28 cellular contexts compared by ENCODE assay signal in the genomic region with DNA sequence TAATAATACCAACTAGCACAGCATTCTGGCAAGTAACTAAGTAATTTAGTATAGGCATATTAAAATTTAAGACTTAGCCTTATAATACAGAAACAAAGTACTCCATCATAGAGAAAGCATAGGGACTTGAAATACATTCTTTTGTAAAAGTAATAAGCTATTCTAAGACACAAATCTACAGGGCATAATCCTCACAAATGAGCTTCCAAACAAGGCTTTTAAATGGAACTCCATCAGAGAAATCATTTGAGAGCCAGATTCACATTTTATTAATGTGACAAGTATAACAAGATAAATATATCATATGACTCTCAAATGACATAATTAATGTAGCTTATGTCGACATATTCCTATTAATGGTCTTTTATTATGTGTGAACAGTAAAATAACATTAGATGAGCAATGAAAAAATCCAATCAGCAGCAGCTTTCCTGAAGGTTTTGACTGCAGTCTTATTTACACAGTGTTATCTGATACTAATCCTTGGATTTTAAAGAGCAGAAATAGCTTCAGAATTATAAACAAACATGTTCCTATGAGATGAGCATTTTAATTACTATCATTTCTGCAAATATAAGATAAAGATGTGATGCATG.
DNase-seq lines count a peak whose midpoint lies in the region; FAIRE-seq and TF ChIP-seq lines count a peak whose summit lies in the region.
"Had no signal": no experiment of that assay in that cellular context is flagged by ENCODE, and none has a peak within 500 bp of the region (broad histone marks: within the 10 kb centered on the region; RNA-seq: fewer than 3 reads in every experiment).

No MANE protein-coding gene starts in this region.

- CTCF ChIA-PET in CD4-positive, alpha-beta memory T cell (lab: Charles Lee; ENCODE audit: partially characterized antibody) = no interaction called here

- peak; percentile 10 for DNase-seq in DMS53 (lab: John Stamatoyannopoulos, UW)
- DNase-seq in DMS53 treated with DMSO at 0.1 percent for 48 hours (lab: John Stamatoyannopoulos, UW; ENCODE audit: unreplicated experiment) = no peak
- peak; percentile 20 for DNase-seq in NCI-H128 (lab: John Stamatoyannopoulos, UW; ENCODE audit: unreplicated experiment)
- peak; percentile 71 for DNase-seq in NCI-H82 (lab: John Stamatoyannopoulos, UW)
- DNase-seq in left kidney (ENCODE audit: low read depth, low spot score) = peak; percentile 24
- DNase-seq in effector CD4-positive, alpha-beta T cell = no peak
- DNase-seq in CD4-positive, alpha-beta memory T cell = no peak
- DNase-seq in D721Med (ENCODE audit: insufficient read length, low spot score) = no peak
- DNase-seq: activated CD4-positive, alpha-beta T cell treated with anti-CD3 and anti-CD28 coated beads for 1 hour; activated CD8-positive, alpha-beta T cell treated with anti-CD3 and anti-CD28 coated beads for 36 hours; activated effector memory CD4-positive, alpha-beta T cell treated with anti-CD3 and anti-CD28 coated beads, Interleukin-2, amount 50 U/mL, for 16 hours; activated naive CD8-positive, alpha-beta T cell treated with anti-CD3 and anti-CD28 coated beads, Interleukin-2, amount 10 ng/mL, durations not matched to agents 7 days and 5 days; activated T-cell treated with anti-CD3 and anti-CD28 coated beads for 4 hours; cerebellar nuclear complex; DMS 273 treated with DMSO at 0.1 percent for 48 hours; heart left ventricle; KG1; mammary epithelial cell; MV-4-11; NCI-H2107; SIG-M5; stimulated activated CD4-positive, alpha-beta T cell treated with anti-CD3 and anti-CD28 coated beads, Interleukin-2, amount 100 ng/mL, for 24 hours; upper lobe of left lung had no signal

- POLR2A ChIA-PET in CD4-positive, alpha-beta memory T cell (lab: Charles Lee; ENCODE audit: partially characterized antibody) = no interaction called here

- H3K36me3 ChIP-seq in CD4-positive, alpha-beta memory T cell (ENCODE audit: insufficient read depth, low read length) = no peaks in the 10 kb centered on the region
- H3K36me3 ChIP-seq: heart left ventricle, neutrophil, upper lobe of left lung had no signal

- intact Hi-C loops in CD4-positive, alpha-beta memory T cell (cut with micrococcal nuclease) = no loop called here

- H3K27me3 ChIP-seq in CD4-positive, alpha-beta memory T cell (ENCODE audit: insufficient read depth, low read length) = peaks cover 10% of the 10 kb centered on the region
- H3K27me3 ChIP-seq: heart left ventricle, upper lobe of left lung had no signal

- H3K9me3 Mint-ChIP-seq in CD4-positive, alpha-beta memory T cell = no peaks in the 10 kb centered on the region
- H3K9me3 Mint-ChIP-seq: activated CD8-positive, alpha-beta T cell treated with anti-CD3 and anti-CD28 coated beads for 36 hours; activated naive CD8-positive, alpha-beta T cell treated with anti-CD3 and anti-CD28 coated beads, Interleukin-2, amount 10 ng/mL, durations not matched to agents 7 days and 5 days had no signal

- no peak overlapping the region for H3K27ac Mint-ChIP-seq in CD4-positive, alpha-beta memory T cell
- H3K27ac Mint-ChIP-seq: activated CD8-positive, alpha-beta T cell treated with anti-CD3 and anti-CD28 coated beads for 36 hours; activated naive CD8-positive, alpha-beta T cell treated with anti-CD3 and anti-CD28 coated beads, Interleukin-2, amount 10 ng/mL, durations not matched to agents 7 days and 5 days had no signal

- no peaks in the 10 kb centered on the region for H3K36me3 Mint-ChIP-seq in CD4-positive, alpha-beta memory T cell
- H3K36me3 Mint-ChIP-seq: activated naive CD8-positive, alpha-beta T cell treated with anti-CD3 and anti-CD28 coated beads, Interleukin-2, amount 10 ng/mL, durations not matched to agents 7 days and 5 days had no signal

- H3K27ac ChIP-seq in CD4-positive, alpha-beta memory T cell (ENCODE audit: low read depth, low read length) = no peak overlapping the region
- H3K27ac ChIP-seq: 22Rv1, epithelial cell of prostate, heart left ventricle, neutrophil had no signal

- peaks cover 7 to 13% of the 10 kb centered on the region in 2 donors for H3K27me3 Mint-ChIP-seq in CD4-positive, alpha-beta memory T cell

- peaks cover 4 to 14% (median 7%) of the 10 kb centered on the region in 4 donors for H3K4me1 Mint-ChIP-seq in CD4-positive, alpha-beta memory T cell

- no peak for TF ChIP-seq CTCF in D721Med (IDR thresholded peaks at IDR 0.05; ENCODE audit: insufficient read depth, missing control alignments)

- no peaks in the 10 kb centered on the region for H3K9me3 ChIP-seq in CD4-positive, alpha-beta memory T cell (ENCODE audit: control insufficient read depth in 1 of 2, low read length in 2 of 2)
- H3K9me3 ChIP-seq: heart left ventricle, neutrophil, upper lobe of left lung had no signal

- no peak for FAIRE-seq in D721Med (lab: Jason Lieb, UNC)
- FAIRE-seq: G401.6 had no signal

- no peak overlapping the region for H3K4me3 Mint-ChIP-seq in CD4-positive, alpha-beta memory T cell
- H3K4me3 Mint-ChIP-seq: activated CD8-positive, alpha-beta T cell treated with anti-CD3 and anti-CD28 coated beads for 36 hours; activated naive CD8-positive, alpha-beta T cell treated with anti-CD3 and anti-CD28 coated beads, Interleukin-2, amount 10 ng/mL, durations not matched to agents 7 days and 5 days had no signal

- H3K4me1 ChIP-seq in CD4-positive, alpha-beta memory T cell (ENCODE audit: insufficient read depth, low read length) = peaks cover 12% of the 10 kb centered on the region

- no peak overlapping the region for H3K4me3 ChIP-seq in CD4-positive, alpha-beta memory T cell (ENCODE audit: low read length in 2 of 2)
- H3K4me3 ChIP-seq: heart left ventricle, smooth muscle cell, upper lobe of left lung had no signal

Comparison
In these comparisons a context has a peak if more than half of its experiments do, and no peak if none do; other contexts are left out.
1. DNase-seq: peak in DMS53 (single experiment), NCI-H128 (single experiment), NCI-H82 (single experiment) and left kidney (single experiment); none in DMS53 treated with DMSO at 0.1 percent for 48 hours (single experiment), effector CD4-positive, alpha-beta T cell (single experiment), CD4-positive, alpha-beta memory T cell (0 of 5) and D721Med (single experiment).